ENCODE assay signal across 2 cellular contexts in the genomic region with DNA sequence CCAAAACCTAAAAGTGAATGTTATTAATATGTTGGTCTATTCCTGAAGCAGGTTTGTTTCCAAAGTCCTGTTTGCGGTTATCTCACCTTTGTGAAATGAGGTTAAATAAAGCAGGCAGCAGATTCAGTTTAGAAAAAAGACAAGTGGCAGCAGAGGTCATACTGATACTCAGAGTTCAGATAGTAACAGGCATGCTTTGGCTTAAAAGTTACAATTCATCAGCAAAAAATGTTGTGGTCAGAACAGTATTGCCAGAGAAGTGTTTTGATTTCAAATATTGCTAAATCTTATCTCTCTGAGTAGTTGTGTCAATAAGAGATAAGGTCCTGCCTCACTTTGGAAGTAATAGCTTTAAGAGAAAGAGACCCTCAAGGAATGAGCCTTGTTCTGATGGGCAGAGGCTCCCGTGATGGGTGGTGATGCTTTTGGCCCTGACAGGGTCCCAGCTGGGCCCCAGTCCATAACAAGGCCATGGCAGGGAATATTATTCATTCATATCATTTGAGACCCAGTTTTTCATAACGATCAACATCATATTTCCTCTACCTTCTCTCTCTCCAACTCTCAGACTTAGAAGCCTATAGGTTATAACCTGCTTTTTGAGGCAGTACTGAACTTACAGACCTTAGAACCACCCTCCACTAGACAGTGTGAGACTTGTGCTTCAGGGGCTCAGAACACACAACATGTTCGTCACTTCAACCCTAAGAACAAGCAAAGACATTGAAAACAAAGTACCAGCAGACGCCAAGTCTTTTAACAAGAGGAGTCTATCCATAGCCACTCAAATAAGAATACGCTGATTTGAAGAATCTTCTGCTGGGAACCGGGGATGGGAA.
TF ChIP-seq lines count a peak whose summit lies in the region.

No MANE protein-coding gene starts in this region.

TF ChIP-seq in K562, 482 proteins besides CTCF, POLR2A, EP300 and RAD21 (continues in another document):
- TF ChIP-seq GTF2A2 (tag; IDR thresholded peaks at IDR 0.05): no peak
- no peak for TF ChIP-seq TCFL5 (CRISPR knock-in tag; conservative IDR thresholded peaks at IDR 0.05)
- TF ChIP-seq NCOA1 (IDR thresholded peaks at IDR 0.05; ENCODE audit: low read depth): no peak
- TF ChIP-seq CEBPB (tag; IDR thresholded peaks at IDR 0.05): no peak
- TF ChIP-seq, protein P1, sequence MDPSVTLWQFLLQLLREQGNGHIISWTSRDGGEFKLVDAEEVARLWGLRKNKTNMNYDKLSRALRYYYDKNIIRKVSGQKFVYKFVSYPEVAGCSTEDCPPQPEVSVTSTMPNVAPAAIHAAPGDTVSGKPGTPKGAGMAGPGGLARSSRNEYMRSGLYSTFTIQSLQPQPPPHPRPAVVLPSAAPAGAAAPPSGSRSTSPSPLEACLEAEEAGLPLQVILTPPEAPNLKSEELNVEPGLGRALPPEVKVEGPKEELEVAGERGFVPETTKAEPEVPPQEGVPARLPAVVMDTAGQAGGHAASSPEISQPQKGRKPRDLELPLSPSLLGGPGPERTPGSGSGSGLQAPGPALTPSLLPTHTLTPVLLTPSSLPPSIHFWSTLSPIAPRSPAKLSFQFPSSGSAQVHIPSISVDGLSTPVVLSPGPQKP (CRISPR knock-in tag; IDR thresholded peaks at IDR 0.05): no peak
- TF ChIP-seq, protein P2, sequence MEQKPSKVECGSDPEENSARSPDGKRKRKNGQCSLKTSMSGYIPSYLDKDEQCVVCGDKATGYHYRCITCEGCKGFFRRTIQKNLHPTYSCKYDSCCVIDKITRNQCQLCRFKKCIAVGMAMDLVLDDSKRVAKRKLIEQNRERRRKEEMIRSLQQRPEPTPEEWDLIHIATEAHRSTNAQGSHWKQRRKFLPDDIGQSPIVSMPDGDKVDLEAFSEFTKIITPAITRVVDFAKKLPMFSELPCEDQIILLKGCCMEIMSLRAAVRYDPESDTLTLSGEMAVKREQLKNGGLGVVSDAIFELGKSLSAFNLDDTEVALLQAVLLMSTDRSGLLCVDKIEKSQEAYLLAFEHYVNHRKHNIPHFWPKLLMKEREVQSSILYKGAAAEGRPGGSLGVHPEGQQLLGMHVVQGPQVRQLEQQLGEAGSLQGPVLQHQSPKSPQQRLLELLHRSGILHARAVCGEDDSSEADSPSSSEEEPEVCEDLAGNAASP (IDR thresholded peaks at IDR 0.05): no peak
- TF ChIP-seq KAT8 (IDR thresholded peaks at IDR 0.05; ENCODE audit: low read depth): no peak
- TF ChIP-seq, protein P3, sequence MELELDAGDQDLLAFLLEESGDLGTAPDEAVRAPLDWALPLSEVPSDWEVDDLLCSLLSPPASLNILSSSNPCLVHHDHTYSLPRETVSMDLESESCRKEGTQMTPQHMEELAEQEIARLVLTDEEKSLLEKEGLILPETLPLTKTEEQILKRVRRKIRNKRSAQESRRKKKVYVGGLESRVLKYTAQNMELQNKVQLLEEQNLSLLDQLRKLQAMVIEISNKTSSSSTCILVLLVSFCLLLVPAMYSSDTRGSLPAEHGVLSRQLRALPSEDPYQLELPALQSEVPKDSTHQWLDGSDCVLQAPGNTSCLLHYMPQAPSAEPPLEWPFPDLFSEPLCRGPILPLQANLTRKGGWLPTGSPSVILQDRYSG (tag; conservative IDR thresholded peaks at IDR 0.05; ENCODE audit: low read depth): no peak
- TF ChIP-seq RCOR1 (IDR thresholded peaks at IDR 0.05; ENCODE audit: borderline replicate concordance in 1 of 2, low read depth in 2 of 2, low read length in 2 of 2): peak in 1 of 2 experiments; percentile 44; a peak in 1 of 4 replicates
- peak; percentile 66 to 77; a peak in 3 of 4 replicates for TF ChIP-seq KDM1A (IDR thresholded peaks at IDR 0.05)
- TF ChIP-seq CBFA2T3 (IDR thresholded peaks at IDR 0.05): peak; percentile 10; the same call in 1 of the 2 replicates
- no peak for TF ChIP-seq FOXA1 (IDR thresholded peaks at IDR 0.05; ENCODE audit: borderline replicate concordance)
- TF ChIP-seq BCOR (IDR thresholded peaks at IDR 0.05): no peak
- TF ChIP-seq ZNF134 (CRISPR knock-in tag; conservative IDR thresholded peaks at IDR 0.05): no peak
- TF ChIP-seq, protein P4, sequence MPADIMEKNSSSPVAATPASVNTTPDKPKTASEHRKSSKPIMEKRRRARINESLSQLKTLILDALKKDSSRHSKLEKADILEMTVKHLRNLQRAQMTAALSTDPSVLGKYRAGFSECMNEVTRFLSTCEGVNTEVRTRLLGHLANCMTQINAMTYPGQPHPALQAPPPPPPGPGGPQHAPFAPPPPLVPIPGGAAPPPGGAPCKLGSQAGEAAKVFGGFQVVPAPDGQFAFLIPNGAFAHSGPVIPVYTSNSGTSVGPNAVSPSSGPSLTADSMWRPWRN (IDR thresholded peaks at IDR 0.05; ENCODE audit: low read depth): peak; percentile 61; the same call in 1 of the 2 replicates
- no peak for TF ChIP-seq NR2C2 (CRISPR knock-in tag; IDR thresholded peaks at IDR 0.05)
- no peak for TF ChIP-seq NR2C2 (tag; IDR thresholded peaks at IDR 0.05)
- TF ChIP-seq FOXA3 (CRISPR knock-in tag; conservative IDR thresholded peaks at IDR 0.05 in 1 of 2, IDR thresholded peaks at IDR 0.05 in 1 of 2): peak in 1 of 2 experiments; percentile 81; a peak in 2 of 4 replicates
- peak; percentile 74 for TF ChIP-seq FOSL1 (tag; conservative IDR thresholded peaks at IDR 0.05)
- no peak for TF ChIP-seq MEF2D (tag; conservative IDR thresholded peaks at IDR 0.05; ENCODE audit: low read depth)
- TF ChIP-seq, protein P5, sequence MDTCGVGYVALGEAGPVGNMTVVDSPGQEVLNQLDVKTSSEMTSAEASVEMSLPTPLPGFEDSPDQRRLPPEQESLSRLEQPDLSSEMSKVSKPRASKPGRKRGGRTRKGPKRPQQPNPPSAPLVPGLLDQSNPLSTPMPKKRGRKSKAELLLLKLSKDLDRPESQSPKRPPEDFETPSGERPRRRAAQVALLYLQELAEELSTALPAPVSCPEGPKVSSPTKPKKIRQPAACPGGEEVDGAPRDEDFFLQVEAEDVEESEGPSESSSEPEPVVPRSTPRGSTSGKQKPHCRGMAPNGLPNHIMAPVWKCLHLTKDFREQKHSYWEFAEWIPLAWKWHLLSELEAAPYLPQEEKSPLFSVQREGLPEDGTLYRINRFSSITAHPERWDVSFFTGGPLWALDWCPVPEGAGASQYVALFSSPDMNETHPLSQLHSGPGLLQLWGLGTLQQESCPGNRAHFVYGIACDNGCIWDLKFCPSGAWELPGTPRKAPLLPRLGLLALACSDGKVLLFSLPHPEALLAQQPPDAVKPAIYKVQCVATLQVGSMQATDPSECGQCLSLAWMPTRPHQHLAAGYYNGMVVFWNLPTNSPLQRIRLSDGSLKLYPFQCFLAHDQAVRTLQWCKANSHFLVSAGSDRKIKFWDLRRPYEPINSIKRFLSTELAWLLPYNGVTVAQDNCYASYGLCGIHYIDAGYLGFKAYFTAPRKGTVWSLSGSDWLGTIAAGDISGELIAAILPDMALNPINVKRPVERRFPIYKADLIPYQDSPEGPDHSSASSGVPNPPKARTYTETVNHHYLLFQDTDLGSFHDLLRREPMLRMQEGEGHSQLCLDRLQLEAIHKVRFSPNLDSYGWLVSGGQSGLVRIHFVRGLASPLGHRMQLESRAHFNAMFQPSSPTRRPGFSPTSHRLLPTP (IDR thresholded peaks at IDR 0.05; ENCODE audit: borderline replicate concordance, extremely low read depth, insufficient read length): no peak

TF ChIP-seq in HepG2, 621 proteins besides CTCF, POLR2A, EP300 and RAD21 (continues in another document):
- TF ChIP-seq ZNF766 (CRISPR knock-in tag; IDR thresholded peaks at IDR 0.05; ENCODE audit: borderline replicate concordance) (no peak), ZNF713 (CRISPR knock-in tag; IDR thresholded peaks at IDR 0.05) (no peak), ZSCAN21 (CRISPR knock-in tag; IDR thresholded peaks at IDR 0.05; ENCODE audit: borderline replicate concordance) (no peak), CHD2 (IDR thresholded peaks at IDR 0.05; ENCODE audit: low read depth, low read length) (no peak), ZNF234 (CRISPR knock-in tag; conservative IDR thresholded peaks at IDR 0.05) (no peak), ZNF773 (CRISPR knock-in tag; IDR thresholded peaks at IDR 0.05; ENCODE audit: borderline replicate concordance) (no peak), YY1 (IDR thresholded peaks at IDR 0.05; ENCODE audit: insufficient read depth, insufficient replicate concordance, low read depth, low read length) (no peak)
- TF ChIP-seq, protein P6, sequence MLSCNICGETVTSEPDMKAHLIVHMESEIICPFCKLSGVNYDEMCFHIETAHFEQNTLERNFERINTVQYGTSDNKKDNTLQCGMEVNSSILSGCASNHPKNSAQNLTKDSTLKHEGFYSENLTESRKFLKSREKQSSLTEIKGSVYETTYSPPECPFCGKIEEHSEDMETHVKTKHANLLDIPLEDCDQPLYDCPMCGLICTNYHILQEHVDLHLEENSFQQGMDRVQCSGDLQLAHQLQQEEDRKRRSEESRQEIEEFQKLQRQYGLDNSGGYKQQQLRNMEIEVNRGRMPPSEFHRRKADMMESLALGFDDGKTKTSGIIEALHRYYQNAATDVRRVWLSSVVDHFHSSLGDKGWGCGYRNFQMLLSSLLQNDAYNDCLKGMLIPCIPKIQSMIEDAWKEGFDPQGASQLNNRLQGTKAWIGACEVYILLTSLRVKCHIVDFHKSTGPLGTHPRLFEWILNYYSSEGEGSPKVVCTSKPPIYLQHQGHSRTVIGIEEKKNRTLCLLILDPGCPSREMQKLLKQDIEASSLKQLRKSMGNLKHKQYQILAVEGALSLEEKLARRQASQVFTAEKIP (CRISPR knock-in tag; IDR thresholded peaks at IDR 0.05; ENCODE audit: borderline replicate concordance): no peak
- TF ChIP-seq, protein P7, sequence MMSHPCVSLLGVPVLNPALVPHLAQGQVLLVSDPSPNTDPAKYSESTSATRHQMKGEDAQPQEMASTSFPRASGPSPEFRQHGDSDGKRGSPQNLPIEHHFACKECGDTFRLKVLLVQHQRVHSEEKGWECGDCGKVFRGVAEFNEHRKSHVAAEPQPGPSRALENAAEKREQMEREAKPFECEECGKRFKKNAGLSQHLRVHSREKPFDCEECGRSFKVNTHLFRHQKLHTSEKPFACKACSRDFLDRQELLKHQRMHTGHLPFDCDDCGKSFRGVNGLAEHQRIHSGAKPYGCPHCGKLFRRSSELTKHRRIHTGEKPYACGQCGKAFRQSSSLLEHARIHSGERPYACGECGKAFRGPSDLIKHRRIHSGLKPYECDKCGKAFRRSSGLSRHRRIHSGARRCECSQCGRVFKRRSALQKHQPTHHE (CRISPR knock-in tag; IDR thresholded peaks at IDR 0.05; ENCODE audit: borderline replicate concordance): no peak
- TF ChIP-seq, protein P8, sequence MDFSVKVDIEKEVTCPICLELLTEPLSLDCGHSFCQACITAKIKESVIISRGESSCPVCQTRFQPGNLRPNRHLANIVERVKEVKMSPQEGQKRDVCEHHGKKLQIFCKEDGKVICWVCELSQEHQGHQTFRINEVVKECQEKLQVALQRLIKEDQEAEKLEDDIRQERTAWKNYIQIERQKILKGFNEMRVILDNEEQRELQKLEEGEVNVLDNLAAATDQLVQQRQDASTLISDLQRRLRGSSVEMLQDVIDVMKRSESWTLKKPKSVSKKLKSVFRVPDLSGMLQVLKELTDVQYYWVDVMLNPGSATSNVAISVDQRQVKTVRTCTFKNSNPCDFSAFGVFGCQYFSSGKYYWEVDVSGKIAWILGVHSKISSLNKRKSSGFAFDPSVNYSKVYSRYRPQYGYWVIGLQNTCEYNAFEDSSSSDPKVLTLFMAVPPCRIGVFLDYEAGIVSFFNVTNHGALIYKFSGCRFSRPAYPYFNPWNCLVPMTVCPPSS (IDR thresholded peaks at IDR 0.05): no peak
- TF ChIP-seq, protein P9, sequence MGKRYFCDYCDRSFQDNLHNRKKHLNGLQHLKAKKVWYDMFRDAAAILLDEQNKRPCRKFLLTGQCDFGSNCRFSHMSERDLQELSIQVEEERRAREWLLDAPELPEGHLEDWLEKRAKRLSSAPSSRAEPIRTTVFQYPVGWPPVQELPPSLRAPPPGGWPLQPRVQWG (CRISPR knock-in tag; IDR thresholded peaks at IDR 0.05; ENCODE audit: borderline replicate concordance, low read depth): no peak
- TF ChIP-seq, protein P10, sequence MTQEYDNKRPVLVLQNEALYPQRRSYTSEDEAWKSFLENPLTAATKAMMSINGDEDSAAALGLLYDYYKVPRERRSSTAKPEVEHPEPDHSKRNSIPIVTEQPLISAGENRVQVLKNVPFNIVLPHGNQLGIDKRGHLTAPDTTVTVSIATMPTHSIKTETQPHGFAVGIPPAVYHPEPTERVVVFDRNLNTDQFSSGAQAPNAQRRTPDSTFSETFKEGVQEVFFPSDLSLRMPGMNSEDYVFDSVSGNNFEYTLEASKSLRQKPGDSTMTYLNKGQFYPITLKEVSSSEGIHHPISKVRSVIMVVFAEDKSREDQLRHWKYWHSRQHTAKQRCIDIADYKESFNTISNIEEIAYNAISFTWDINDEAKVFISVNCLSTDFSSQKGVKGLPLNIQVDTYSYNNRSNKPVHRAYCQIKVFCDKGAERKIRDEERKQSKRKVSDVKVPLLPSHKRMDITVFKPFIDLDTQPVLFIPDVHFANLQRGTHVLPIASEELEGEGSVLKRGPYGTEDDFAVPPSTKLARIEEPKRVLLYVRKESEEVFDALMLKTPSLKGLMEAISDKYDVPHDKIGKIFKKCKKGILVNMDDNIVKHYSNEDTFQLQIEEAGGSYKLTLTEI (CRISPR knock-in tag; conservative IDR thresholded peaks at IDR 0.05): no peak
- TF ChIP-seq, protein P11, sequence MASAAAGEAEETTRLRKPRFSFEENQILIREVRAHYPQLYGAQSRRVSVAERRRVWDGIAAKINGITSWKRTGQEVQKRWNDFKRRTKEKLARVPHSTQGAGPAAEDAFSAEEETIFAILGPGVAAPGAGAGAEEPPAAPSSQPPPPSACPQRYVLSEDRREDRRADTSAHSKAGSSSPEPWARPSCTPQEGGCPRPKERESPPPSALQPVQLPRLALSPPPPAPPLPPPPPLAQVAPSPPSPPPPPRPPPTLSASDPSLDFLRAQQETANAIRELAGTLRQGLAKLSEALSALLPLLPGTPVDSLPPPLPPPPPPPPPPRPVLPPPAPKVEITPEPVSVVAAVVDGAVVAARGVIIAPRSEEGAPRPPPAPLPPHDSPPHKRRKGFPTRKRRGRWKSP (CRISPR knock-in tag; IDR thresholded peaks at IDR 0.05): peak; percentile 19; the same call in 1 of the 2 replicates
- TF ChIP-seq, protein P12, sequence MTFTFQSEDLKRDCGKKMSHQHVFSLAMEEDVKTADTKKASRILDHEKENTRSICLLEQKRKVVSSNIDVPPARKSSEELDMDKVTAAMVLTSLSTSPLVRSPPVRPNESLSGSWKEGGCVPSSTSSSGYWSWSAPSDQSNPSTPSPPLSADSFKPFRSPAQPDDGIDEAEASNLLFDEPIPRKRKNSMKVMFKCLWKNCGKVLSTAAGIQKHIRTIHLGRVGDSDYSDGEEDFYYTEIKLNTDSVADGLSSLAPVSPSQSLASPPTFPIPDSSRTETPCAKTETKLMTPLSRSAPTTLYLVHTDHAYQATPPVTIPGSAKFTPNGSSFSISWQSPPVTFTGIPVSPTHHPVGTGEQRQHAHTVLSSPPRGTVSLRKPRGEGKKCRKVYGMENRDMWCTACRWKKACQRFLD (CRISPR knock-in tag; IDR thresholded peaks at IDR 0.05; ENCODE audit: borderline replicate concordance): no peak
- TF ChIP-seq, protein P13, sequence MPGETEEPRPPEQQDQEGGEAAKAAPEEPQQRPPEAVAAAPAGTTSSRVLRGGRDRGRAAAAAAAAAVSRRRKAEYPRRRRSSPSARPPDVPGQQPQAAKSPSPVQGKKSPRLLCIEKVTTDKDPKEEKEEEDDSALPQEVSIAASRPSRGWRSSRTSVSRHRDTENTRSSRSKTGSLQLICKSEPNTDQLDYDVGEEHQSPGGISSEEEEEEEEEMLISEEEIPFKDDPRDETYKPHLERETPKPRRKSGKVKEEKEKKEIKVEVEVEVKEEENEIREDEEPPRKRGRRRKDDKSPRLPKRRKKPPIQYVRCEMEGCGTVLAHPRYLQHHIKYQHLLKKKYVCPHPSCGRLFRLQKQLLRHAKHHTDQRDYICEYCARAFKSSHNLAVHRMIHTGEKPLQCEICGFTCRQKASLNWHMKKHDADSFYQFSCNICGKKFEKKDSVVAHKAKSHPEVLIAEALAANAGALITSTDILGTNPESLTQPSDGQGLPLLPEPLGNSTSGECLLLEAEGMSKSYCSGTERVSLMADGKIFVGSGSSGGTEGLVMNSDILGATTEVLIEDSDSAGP (CRISPR knock-in tag; IDR thresholded peaks at IDR 0.05; ENCODE audit: borderline replicate concordance): no peak
